In genomic region chr9:133164209-133164590, GRCh38 we compare ENCODE assay signal across 11 cellular contexts. TPM values are rescaled to one million over a fixed set of nuclear protein-coding genes. Genes with fewer than 3 reads are reported as not detected.
DNase-seq lines count a peak whose midpoint lies in the region; ATAC-seq, FAIRE-seq and TF ChIP-seq lines count a peak whose summit lies in the region.
"Had no signal": no experiment of that assay in that cellular context is flagged by ENCODE, and none has a peak within 500 bp of the region (broad histone marks: within the 10 kb centered on the region; RNA-seq: fewer than 3 reads in every experiment).

No MANE protein-coding gene starts in this region.

- peak overlapping the region; percentile 66 for H2AFZ ChIP-seq in GM12878 (ENCODE audit: control insufficient read depth, low read depth, low read length)

- H3K18ac ChIP-seq in mesendoderm (ENCODE audit: low read length): no peak overlapping the region

- H3K56ac ChIP-seq in mesendoderm (ENCODE audit: low read length): peak overlapping the region; percentile 85

- no peak overlapping the region for H3K23ac ChIP-seq in mesendoderm (ENCODE audit: low read length)

- peaks cover 8% of the 10 kb centered on the region for H3K4me1 Mint-ChIP-seq in activated naive CD4-positive, alpha-beta T cell treated with anti-CD3 and anti-CD28 coated beads, Interleukin-2, amount 50 U/mL, for 24 hours
- H3K4me1 Mint-ChIP-seq in type B pancreatic cell (ENCODE audit: unreplicated experiment): peaks cover 6% of the 10 kb centered on the region

- H3K9ac ChIP-seq in GM12878 (ENCODE audit: control insufficient read depth, insufficient read depth, low read length) (no peak overlapping the region; the same call in 1 of the 2 replicates), mesendoderm (ENCODE audit: low read length) (peak overlapping the region; percentile 73)

- no peaks in the 10 kb centered on the region for H4K20me1 ChIP-seq in GM12878 (ENCODE audit: control insufficient read depth, insufficient read depth)

- H3K4me2 ChIP-seq in GM12878 (ENCODE audit: control insufficient read depth, insufficient read depth) (peak overlapping the region; percentile 83), mesendoderm (ENCODE audit: low read length) (no peak overlapping the region)

- DNase-seq in activated naive CD4-positive, alpha-beta T cell treated with Interleukin-2 at 50 U/mL for 16 hours: no peak
- DNase-seq in GM12878 (ENCODE audit: low read depth, low spot score) (no peak), mesendoderm (no peak), type B pancreatic cell (ENCODE audit: extremely low spot score, unreplicated experiment) (no peak), T1000 (lab: John Stamatoyannopoulos, UW) (no peak), NCI-H2029 treated with DMSO at 0.1 percent for 48 hours (lab: John Stamatoyannopoulos, UW) (no peak)
- DNase-seq: DMS 273 treated with DMSO at 0.1 percent for 48 hours, NCI-H1436 had no signal

- peak overlapping the region; percentile 77 for H3K4me3 Mint-ChIP-seq in activated naive CD4-positive, alpha-beta T cell treated with anti-CD3 and anti-CD28 coated beads, Interleukin-2, amount 50 U/mL, for 24 hours
- H3K4me3 Mint-ChIP-seq in type B pancreatic cell: peak overlapping the region; percentile 82

- POLR2A ChIA-PET in GM12878 (lab: Charles Lee): no interaction called here

- ATAC-seq in GM12878: no peak
- ATAC-seq in SK-N-SH treated with all-trans-retinoic acid at 6 μM for 48 hours: no peak

- no peak overlapping the region for H3K27ac Mint-ChIP-seq in activated naive CD4-positive, alpha-beta T cell treated with anti-CD3 and anti-CD28 coated beads, Interleukin-2, amount 50 U/mL, for 24 hours
- peak overlapping the region; percentile 55 for H3K27ac Mint-ChIP-seq in type B pancreatic cell

- TF ChIP-seq CTCF in GM12878 (IDR thresholded peaks at IDR 0.05 in 2 of 3, conservative IDR thresholded peaks at IDR 0.05 in 1 of 3; ENCODE audit: control insufficient read depth in 2 of 3, extremely low read depth in 1 of 3, insufficient read depth in 1 of 3, low read depth in 3 of 3, low read length in 3 of 3) (no peak), type B pancreatic cell (conservative IDR thresholded peaks at IDR 0.05) (no peak)

- H3K79me2 ChIP-seq in GM12878 (ENCODE audit: control insufficient read depth, insufficient read depth, low read length): no peaks in the 10 kb centered on the region
- H3K79me2 ChIP-seq in mesendoderm (ENCODE audit: control insufficient read depth, insufficient read depth, low read length): no peaks in the 10 kb centered on the region

- in situ Hi-C loops in GM12878 (cut with MboI): no loop called here

- SMC1A ChIA-PET in GM12878 (lab: Charles Lee; ENCODE audit: uncharacterized antibody, unreplicated experiment): no interaction called here

- no peaks in the 10 kb centered on the region for H3K9me3 Mint-ChIP-seq in activated naive CD4-positive, alpha-beta T cell treated with anti-CD3 and anti-CD28 coated beads, Interleukin-2, amount 50 U/mL, for 24 hours
- peaks cover 2% of the 10 kb centered on the region for H3K9me3 Mint-ChIP-seq in type B pancreatic cell

- H3K4me3 ChIP-seq in GM12878: peak overlapping the region; percentile 75; the same call in 1 of the 2 replicates
- no peak overlapping the region for H3K4me3 ChIP-seq in mesendoderm (ENCODE audit: low read length)

- intact Hi-C loops in GM12878 (cut with micrococcal nuclease; ENCODE audit: unreplicated experiment): no loop called here

- no peak overlapping the region for H4K8ac ChIP-seq in mesendoderm (ENCODE audit: low read depth, low read length)

- H2BK15ac ChIP-seq in mesendoderm (replicated peaks; ENCODE audit: low read depth): no peak overlapping the region

- no peak overlapping the region for H3K4ac ChIP-seq in mesendoderm (ENCODE audit: low read depth, low read length)

- H3K27ac ChIP-seq in GM12878 (ENCODE audit: control insufficient read depth, insufficient read depth) (no peak overlapping the region), mesendoderm (ENCODE audit: low read depth, low read length) (no peak overlapping the region)

- no peaks in the 10 kb centered on the region for H3K79me1 ChIP-seq in mesendoderm (ENCODE audit: low read length)

- H4K5ac ChIP-seq in mesendoderm (ENCODE audit: low read length): no peak overlapping the region

- no peaks in the 10 kb centered on the region for H3K27me3 Mint-ChIP-seq in activated naive CD4-positive, alpha-beta T cell treated with anti-CD3 and anti-CD28 coated beads, Interleukin-2, amount 50 U/mL, for 24 hours
- H3K27me3 Mint-ChIP-seq in type B pancreatic cell: peaks cover 15% of the 10 kb centered on the region

- TF ChIP-seq POLR2A in GM12878 (IDR thresholded peaks at IDR 0.05; ENCODE audit: low read depth, low read length): no peak

- no peaks in the 10 kb centered on the region for H3K27me3 ChIP-seq in GM12878 (replicated peaks in 1 of 2; ENCODE audit: control insufficient read depth in 2 of 2, insufficient read depth in 2 of 2, low read length in 1 of 2)
- H3K27me3 ChIP-seq in mesendoderm (ENCODE audit: insufficient read depth, low read length, poor library complexity): peaks cover 3% of the 10 kb centered on the region

- peaks cover 3% of the 10 kb centered on the region for H3K4me1 ChIP-seq in GM12878 (ENCODE audit: control insufficient read depth, insufficient read depth, low read length)
- H3K4me1 ChIP-seq in mesendoderm (ENCODE audit: control insufficient read depth, low read depth, low read length): no peaks in the 10 kb centered on the region

- no peaks in the 10 kb centered on the region for H3K9me3 ChIP-seq in GM12878 (replicated peaks; ENCODE audit: control insufficient read depth, insufficient read depth, low read length)

- RAD21 ChIA-PET in GM12878 (lab: Charles Lee; ENCODE audit: unreplicated experiment): no interaction called here

- H3K36me3 ChIP-seq in GM12878 (ENCODE audit: control insufficient read depth in 2 of 2, insufficient read depth in 2 of 2, low read length in 1 of 2) (no peaks in the 10 kb centered on the region), mesendoderm (ENCODE audit: control insufficient read depth, insufficient read depth, low read length) (no peaks in the 10 kb centered on the region)

- no peak overlapping the region for H2BK5ac ChIP-seq in mesendoderm (ENCODE audit: low read length)

- no peaks in the 10 kb centered on the region for H3K36me3 Mint-ChIP-seq in activated naive CD4-positive, alpha-beta T cell treated with anti-CD3 and anti-CD28 coated beads, Interleukin-2, amount 50 U/mL, for 24 hours
- peaks cover 2% of the 10 kb centered on the region for H3K36me3 Mint-ChIP-seq in type B pancreatic cell

- WGBS in GM12878 (ENCODE audit: insufficient coverage, insufficient replicate concordance, low lambda C conversion rate, missing lambda C conversion rate): 50% methylated on average over 12 of the region's 13 CpGs
- no CpG with 5 or more reads among the region's 13 CpGs for WGBS in mesendoderm (ENCODE audit: extremely low coverage, insufficient coverage, low lambda C conversion rate)

- no TSS peak for BruUV-seq in GM12878 (replicated peaks; lab: Mats Ljungman, UMichigan)

- no peak for FAIRE-seq in GM12878 (lab: Jason Lieb, UNC)

- CTCF ChIA-PET in GM12878 (lab: Yijun Ruan, JAX): no interaction called here

- no peak for TF ChIP-seq EP300 in GM12878 (IDR thresholded peaks at IDR 0.05; ENCODE audit: borderline replicate concordance in 1 of 2, control insufficient read depth in 1 of 2, low read depth in 2 of 2, low read length in 2 of 2)

- TF ChIP-seq RAD21 in GM12878 (IDR thresholded peaks at IDR 0.05; ENCODE audit: insufficient read depth, low read depth, low read length): no peak

- no peak overlapping the region for H2AK5ac ChIP-seq in mesendoderm (ENCODE audit: low read length)

- H2BK120ac ChIP-seq in mesendoderm (ENCODE audit: low read depth, low read length): no peak overlapping the region

RNA-seq across cellular contexts. Expression of gene GBGT1, which starts 0.5 kb away (rescaled TPM):
- total RNA-seq in GM12878 (2013; cell fraction: nucleolus; rRNA removed): 19.1 and 27.5 TPM in 2 replicates
- total RNA-seq in GM12878 (2014; rRNA removed): 0.68 and 1.5 TPM in 2 replicates
- 0.45 and 0.74 TPM in 2 replicates for total RNA-seq in GM12878 (2014; rRNA removed; fragmentation: Illumina TruSeq; extraction: Trizol)
- 1.3 and 1.4 TPM in 2 replicates for total RNA-seq in GM12878 (2021)
- polyA plus RNA-seq in GM12878 (2011; ENCODE audit: low read depth): 0.30 TPM
- 0.59 and 1.8 TPM in 2 replicates for polyA plus RNA-seq in GM12878 (2011; rRNA removed)
- polyA plus RNA-seq in GM12878 (2011; cell fraction: cytosol; rRNA removed): 1.8 and 2.2 TPM in 2 replicates
- 5.1 and 5.4 TPM in 2 replicates for polyA plus RNA-seq in GM12878 (2011; cell fraction: nucleus; rRNA removed)
- 1.1 and 1.6 TPM in 2 replicates for polyA plus RNA-seq in GM12878 (2012)
- 0.33 and 0.53 TPM in 2 replicates for polyA plus RNA-seq in GM12878 (2014; fragmentation: Illumina TruSeq; extraction: Trizol)
- under 1 TPM; 0.08 to 0.11 TPM for polyA plus RNA-seq in GM12878 (2014; fragmentation: Nextera tagmentation; extraction: Ambion mirVana)
- polyA plus RNA-seq in GM12878 (2014; rRNA removed): 1.4 and 1.9 TPM in 2 replicates
- under 1 TPM; 0.12 to 0.28 TPM for polyA plus RNA-seq in GM12878 (2016; fragmentation: Nextera tagmentation; extraction: Ambion mirVana)
- 3.3 and 4.6 TPM in 2 replicates for polyA minus RNA-seq in GM12878 (2011; rRNA and poly(A)+ RNA removed)
- 1.5 and 2.1 TPM in 2 replicates for polyA minus RNA-seq in GM12878 (2011; cell fraction: cytosol; rRNA and poly(A)+ RNA removed)
- 4.8 and 6.5 TPM in 2 replicates for polyA minus RNA-seq in GM12878 (2011; cell fraction: nucleus; rRNA and poly(A)+ RNA removed)
- 3.3 TPM for polyA plus RNA-seq in mesendoderm (2013, experiment 1 of 2)
- 3.7 TPM for polyA plus RNA-seq in mesendoderm (2013, experiment 2 of 2)
- 21.0 and 54.9 TPM in 2 replicates for total RNA-seq in type B pancreatic cell (ENCODE audit: low replicate concordance)

RNA-seq across cellular contexts. Expression of gene RALGDS, which starts 43.2 kb away (rescaled TPM):
- total RNA-seq in GM12878 (2013; cell fraction: nucleolus; rRNA removed): 87.1 and 89.7 TPM in 2 replicates
- total RNA-seq in GM12878 (2014; rRNA removed): 29.7 and 34.1 TPM in 2 replicates
- total RNA-seq in GM12878 (2014; rRNA removed; fragmentation: Illumina TruSeq; extraction: Trizol): 17.4 and 19.3 TPM in 2 replicates
- 30.1 and 33.3 TPM in 2 replicates for total RNA-seq in GM12878 (2021)
- polyA plus RNA-seq in GM12878 (2011; ENCODE audit: low read depth): 15.0 TPM
- polyA plus RNA-seq in GM12878 (2011; rRNA removed): 33.7 and 48.6 TPM in 2 replicates
- 56.3 and 59.0 TPM in 2 replicates for polyA plus RNA-seq in GM12878 (2011; cell fraction: cytosol; rRNA removed)
- 264 and 316 TPM in 2 replicates for polyA plus RNA-seq in GM12878 (2011; cell fraction: nucleus; rRNA removed)
- 22.6 and 37.4 TPM in 2 replicates for polyA plus RNA-seq in GM12878 (2012)
- 8.4 and 23.1 TPM in 2 replicates for polyA plus RNA-seq in GM12878 (2014; fragmentation: Illumina TruSeq; extraction: Trizol)
- 1 to 10 TPM; 1.3 to 2.0 TPM for polyA plus RNA-seq in GM12878 (2014; fragmentation: Nextera tagmentation; extraction: Ambion mirVana)
- polyA plus RNA-seq in GM12878 (2014; rRNA removed): 43.7 and 49.3 TPM in 2 replicates
- 10 to 100 TPM in 1 of 2 experiments, 1 to 10 TPM in 1; 7.6 to 13.3 TPM for polyA plus RNA-seq in GM12878 (2016; fragmentation: Nextera tagmentation; extraction: Ambion mirVana)
- polyA minus RNA-seq in GM12878 (2011; rRNA and poly(A)+ RNA removed): 22.2 and 36.1 TPM in 2 replicates
- 9.8 and 20.6 TPM in 2 replicates for polyA minus RNA-seq in GM12878 (2011; cell fraction: cytosol; rRNA and poly(A)+ RNA removed)
- 38.2 and 39.3 TPM in 2 replicates for polyA minus RNA-seq in GM12878 (2011; cell fraction: nucleus; rRNA and poly(A)+ RNA removed)
- 8.2 TPM for polyA plus RNA-seq in mesendoderm (2013, experiment 1 of 2)
- 9.3 TPM for polyA plus RNA-seq in mesendoderm (2013, experiment 2 of 2)
- 64.8 and 86.3 TPM in 2 replicates for total RNA-seq in type B pancreatic cell (ENCODE audit: low replicate concordance)

RNA-seq across cellular contexts. Expression of gene OBP2B, which starts 44.9 kb away (rescaled TPM):
- not detected in 2 replicates for total RNA-seq in GM12878 (2013; cell fraction: nucleolus; rRNA removed)
- total RNA-seq in GM12878 (2014; rRNA removed) (not detected in 2 replicates), GM12878 (2014; rRNA removed; fragmentation: Illumina TruSeq; extraction: Trizol) (not detected in 2 replicates), GM12878 (2021) (not detected in 2 replicates), type B pancreatic cell (ENCODE audit: low replicate concordance) (not detected in 2 replicates)
- polyA plus RNA-seq in GM12878 (2011; ENCODE audit: low read depth): not detected
- polyA plus RNA-seq in GM12878 (2011; rRNA removed) (not detected in 2 replicates), GM12878 (2014; fragmentation: Illumina TruSeq; extraction: Trizol) (not detected in 2 replicates), GM12878 (2014; fragmentation: Nextera tagmentation; extraction: Ambion mirVana) (not detected), GM12878 (2014; rRNA removed) (not detected in 2 replicates), GM12878 (2016; fragmentation: Nextera tagmentation; extraction: Ambion mirVana) (not detected)
- not detected in 2 replicates for polyA plus RNA-seq in GM12878 (2011; cell fraction: cytosol; rRNA removed)
- polyA plus RNA-seq in GM12878 (2011; cell fraction: nucleus; rRNA removed): not detected in 2 replicates
- polyA plus RNA-seq in GM12878 (2012): not detected in 2 replicates
- polyA minus RNA-seq in GM12878 (2011; rRNA and poly(A)+ RNA removed): not detected in 2 replicates
- not detected in 2 replicates for polyA minus RNA-seq in GM12878 (2011; cell fraction: cytosol; rRNA and poly(A)+ RNA removed)
- not detected in 2 replicates for polyA minus RNA-seq in GM12878 (2011; cell fraction: nucleus; rRNA and poly(A)+ RNA removed)
- not detected for polyA plus RNA-seq in mesendoderm (2013, experiment 1 of 2)
- polyA plus RNA-seq in mesendoderm (2013, experiment 2 of 2): not detected
- total RNA-seq: lung microvascular endothelial cell had no signal
